In the genomic region with DNA sequence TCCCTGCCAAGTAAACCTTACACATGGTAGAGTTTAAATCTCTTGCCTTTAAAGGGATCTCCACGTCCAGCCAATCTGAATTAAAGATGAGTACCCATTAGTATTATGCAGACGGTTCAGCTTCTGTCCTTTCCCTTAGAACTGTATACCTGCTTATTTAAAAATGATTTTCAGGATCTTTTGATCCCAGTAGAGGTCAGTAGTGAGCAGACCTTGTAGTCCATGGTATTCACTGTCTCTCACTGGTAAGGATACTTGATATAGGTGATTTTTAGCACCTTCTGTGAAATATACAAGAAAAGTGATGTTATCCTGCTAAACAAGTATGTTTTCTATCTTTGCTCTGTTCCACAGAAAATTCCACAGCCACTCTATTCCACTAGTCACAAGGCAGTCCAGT, we compare ENCODE assay signal across 8 cellular contexts.
A peak's percentile ranks its signal among the peaks of the same experiment; 100 is the strongest.
DNase-seq lines count a peak whose midpoint lies in the region; ATAC-seq and TF ChIP-seq lines count a peak whose summit lies in the region.

No MANE protein-coding gene starts in this region.

- H3K27ac Mint-ChIP-seq in endothelial cell (ENCODE audit: unreplicated experiment) = no peak overlapping the region

- H3K9me3 Mint-ChIP-seq in endothelial cell (ENCODE audit: unreplicated experiment) = no peaks in the 10 kb centered on the region

- DNase-seq in AG04450 (ENCODE audit: low read depth, low spot score) = peak; percentile 11
- peak; percentile 72 for DNase-seq in NCI-H82 (lab: John Stamatoyannopoulos, UW)
- DNase-seq in endothelial cell (ENCODE audit: low spot score) = peak; percentile 19
- peak; percentile 27 for DNase-seq in non-pigmented ciliary epithelial cell (ENCODE audit: low read depth)
- no peak for DNase-seq in COLO668 (lab: John Stamatoyannopoulos, UW; ENCODE audit: unreplicated experiment)
- no peak for DNase-seq in cerebellum (ENCODE audit: low spot score)

- no peaks in the 10 kb centered on the region for H3K36me3 Mint-ChIP-seq in endothelial cell (ENCODE audit: low read depth, unreplicated experiment)

- no peaks in the 10 kb centered on the region for H3K9me3 ChIP-seq in AG04450 (ENCODE audit: control insufficient read depth, insufficient read depth, low read length)

- TF ChIP-seq CTCF in AG04450 (IDR thresholded peaks at IDR 0.05; ENCODE audit: low read depth, low read length) = peak; percentile 77
- peak; percentile 66 for TF ChIP-seq CTCF in endothelial cell (IDR thresholded peaks at IDR 0.05; ENCODE audit: unreplicated experiment)

- H3K4me3 ChIP-seq in AG04450 (ENCODE audit: low read depth, low read length) = no peak overlapping the region

- no peaks in the 10 kb centered on the region for H3K27me3 ChIP-seq in AG04450 (ENCODE audit: control insufficient read depth, insufficient read depth, low read length)

- no peaks in the 10 kb centered on the region for H3K4me1 Mint-ChIP-seq in endothelial cell (ENCODE audit: unreplicated experiment)

- no peak overlapping the region for H3K4me3 Mint-ChIP-seq in endothelial cell (ENCODE audit: unreplicated experiment)

- no peaks in the 10 kb centered on the region for H3K27me3 Mint-ChIP-seq in endothelial cell (ENCODE audit: unreplicated experiment)

- POLR2A ChIA-PET in AG04450 (lab: Yijun Ruan, JAX) = no interaction called here

- peak; percentile 79 for ATAC-seq in GM18858 (IDR thresholded peaks at IDR 0.05; ENCODE audit: unreplicated experiment)
- peak; percentile 69 for ATAC-seq in HG03175 (IDR thresholded peaks at IDR 0.05; ENCODE audit: unreplicated experiment)

- H3K27ac ChIP-seq in AG04450 (ENCODE audit: low read depth, low read length) = no peak overlapping the region

- CTCF ChIA-PET in AG04450 (lab: Charles Lee) = interaction anchor here (0.6 to 1.5 kb wide), 6 partner anchors 9 to 1206 kb away, joined by 3 read pairs; no protein-coding TSS in a partner anchor

Comparison
In these comparisons a context has a peak if more than half of its experiments do, and no peak if none do; other contexts are left out.
1. DNase-seq: peak in AG04450 (single experiment), NCI-H82 (single experiment), endothelial cell (single experiment) and non-pigmented ciliary epithelial cell (single experiment); none in COLO668 (single experiment) and cerebellum (single experiment).